Comparison of ENCODE assay signal across 17 cellular contexts in genomic region chr11:88384678-88385015, GRCh38. TPM values are rescaled to one million over a fixed set of nuclear protein-coding genes. Genes with fewer than 3 reads are reported as not detected.
DNase-seq lines count a peak whose midpoint lies in the region; ATAC-seq, FAIRE-seq and TF ChIP-seq lines count a peak whose summit lies in the region.
"Had no signal": no experiment of that assay in that cellular context is flagged by ENCODE, and none has a peak within 500 bp of the region (broad histone marks: within the 10 kb centered on the region; RNA-seq: fewer than 3 reads in every experiment).

No MANE protein-coding gene starts in this region.

- H3K9me3 Mint-ChIP-seq in HFFc6 = no peaks in the 10 kb centered on the region
- H3K9me3 Mint-ChIP-seq: activated naive CD4-positive, alpha-beta T cell treated with anti-CD3 and anti-CD28 coated beads for 36 hours had no signal

- FAIRE-seq in A549 (lab: Jason Lieb, UNC) = no peak
- FAIRE-seq: HepG2 had no signal

- DNase-seq in A549 (ENCODE audit: low read depth in 1 of 2, low spot score in 1 of 2) (peak in 1 of 2 experiments; percentile 11), HFFc6 (peak; percentile 20), astrocyte of the cerebellum (ENCODE audit: low read depth) (peak; percentile 36), kidney epithelial cell (ENCODE audit: low read depth) (peak; percentile 69), NCI-H2029 (lab: John Stamatoyannopoulos, UW) (no peak), left lobe of liver (ENCODE audit: low spot score) (no peak), vagina (ENCODE audit: extremely low spot score in 2 of 2) (no peak)
- DNase-seq: activated CD8-positive, alpha-beta memory T cell treated with anti-CD3 and anti-CD28 coated beads for 24 hours; activated naive CD4-positive, alpha-beta T cell treated with anti-CD3 and anti-CD28 coated beads for 36 hours; cerebellar nuclear complex; NCI-H1417 treated with DMSO at 0.1 percent for 48 hours; NCI-H524 treated with DMSO at 0.1 percent for 48 hours; T1000; testis had no signal

- TF ChIP-seq CTCF in A549 (IDR thresholded peaks at IDR 0.05) (no peak), HFFc6 (IDR thresholded peaks at IDR 0.05) (no peak), astrocyte of the cerebellum (IDR thresholded peaks at IDR 0.05; ENCODE audit: low read depth, low read length, missing control alignments) (no peak), kidney epithelial cell (IDR thresholded peaks at IDR 0.05; ENCODE audit: insufficient read depth, low read length, poor library complexity, severe bottlenecking) (no peak), vagina (IDR thresholded peaks at IDR 0.05) (no peak)

- CTCF ChIA-PET in A549 (lab: Yijun Ruan, JAX) = no interaction called here

- WGBS in A549 (ENCODE audit: missing lambda C conversion rate) = 72% methylated on average over 3 of the region's 3 CpGs

- no peaks in the 10 kb centered on the region for H3K9me3 ChIP-seq in A549
- H3K9me3 ChIP-seq in vagina = no peaks in the 10 kb centered on the region
- H3K9me3 ChIP-seq: testis had no signal

- no peaks in the 10 kb centered on the region for H3K36me3 Mint-ChIP-seq in HFFc6 (ENCODE audit: low read depth)

- intact Hi-C loops in vagina (cut with DNase I) = no loop called here

- peak; percentile 71 to 83 for ATAC-seq in A549
- no peak for ATAC-seq in left lobe of liver
- ATAC-seq in GM21717 (IDR thresholded peaks at IDR 0.05; ENCODE audit: unreplicated experiment) = no peak
- ATAC-seq: HepG2, Right ventricle myocardium inferior had no signal

- TF ChIP-seq POLR2A in A549 (IDR thresholded peaks at IDR 0.05; ENCODE audit: low read length) = no peak
- no peak for TF ChIP-seq POLR2A in vagina (IDR thresholded peaks at IDR 0.05)

- POLR2A ChIA-PET in A549 (lab: Yijun Ruan, JAX) = interaction anchor here (1.7 kb wide), 1 partner anchor 47 kb away, joined by 8 read pairs; the partner anchor contains the start of gene CTSC

- in situ Hi-C loops in astrocyte of the cerebellum (cut with HindIII; ENCODE audit: low sequenced_read_pairs) = no loop called here

- H3K27ac Mint-ChIP-seq in HFFc6 = peak overlapping the region; percentile 24
- H3K27ac Mint-ChIP-seq: activated naive CD4-positive, alpha-beta T cell treated with anti-CD3 and anti-CD28 coated beads for 36 hours had no signal

- H3K4me2 ChIP-seq in A549 = peak overlapping the region; percentile 70

- H3K4me1 ChIP-seq in A549 (peaks cover 24% of the 10 kb centered on the region), vagina (no peaks in the 10 kb centered on the region)
- H3K4me1 ChIP-seq: testis had no signal

- no peak overlapping the region for H3K4me3 ChIP-seq in A549
- no peak overlapping the region for H3K4me3 ChIP-seq in astrocyte of the cerebellum (ENCODE audit: low read depth, low read length)
- H3K4me3 ChIP-seq in kidney epithelial cell (ENCODE audit: low read depth, low read length) = no peak overlapping the region
- no peak overlapping the region for H3K4me3 ChIP-seq in vagina
- H3K4me3 ChIP-seq: testis had no signal

- H3K4me3 Mint-ChIP-seq in HFFc6 = peak overlapping the region; percentile 61; the same call in 1 of the 2 replicates
- H3K4me3 Mint-ChIP-seq: activated naive CD4-positive, alpha-beta T cell treated with anti-CD3 and anti-CD28 coated beads for 36 hours had no signal

- TF ChIP-seq EP300 in A549 (IDR thresholded peaks at IDR 0.05) = no peak

- peaks cover 23% of the 10 kb centered on the region for H3K4me1 Mint-ChIP-seq in HFFc6 (ENCODE audit: low read depth)

- H3K36me3 ChIP-seq in kidney epithelial cell (ENCODE audit: control insufficient read depth, insufficient read depth, low read length) = no peaks in the 10 kb centered on the region
- no peaks in the 10 kb centered on the region for H3K36me3 ChIP-seq in vagina

- peak overlapping the region; percentile 46 to 76; a peak in 5 of 6 replicates for H3K27ac ChIP-seq in A549
- H3K27ac ChIP-seq in vagina = no peak overlapping the region
- H3K27ac ChIP-seq: testis had no signal

- TF ChIP-seq RAD21 in A549 (conservative IDR thresholded peaks at IDR 0.05 in 1 of 2, IDR thresholded peaks at IDR 0.05 in 1 of 2) = no peak

- H3K27me3 Mint-ChIP-seq in HFFc6 (ENCODE audit: insufficient read depth) = no peaks in the 10 kb centered on the region

- no peaks in the 10 kb centered on the region for H3K27me3 ChIP-seq in kidney epithelial cell (ENCODE audit: control insufficient read depth, insufficient read depth, low read length)
- no peaks in the 10 kb centered on the region for H3K27me3 ChIP-seq in vagina
- H3K27me3 ChIP-seq: testis had no signal

TF ChIP-seq in A549, 52 proteins besides CTCF, POLR2A, EP300 and RAD21:
- no peak for TF ChIP-seq CHD4 (IDR thresholded peaks at IDR 0.05; ENCODE audit: borderline replicate concordance)
- TF ChIP-seq FOXS1 (CRISPR knock-in tag; IDR thresholded peaks at IDR 0.05) = no peak
- no peak for TF ChIP-seq RNF2 (IDR thresholded peaks at IDR 0.05; ENCODE audit: borderline replicate concordance, low read depth)
- no peak for TF ChIP-seq MYC (IDR thresholded peaks at IDR 0.05; ENCODE audit: borderline replicate concordance, low read length)
- TF ChIP-seq JUNB (IDR thresholded peaks at IDR 0.05) = no peak; the same call in 1 of the 2 replicates
- no peak for TF ChIP-seq REST (IDR thresholded peaks at IDR 0.05)
- no peak for TF ChIP-seq ZSCAN20 (CRISPR knock-in tag; IDR thresholded peaks at IDR 0.05)
- no peak for TF ChIP-seq PHF8 (IDR thresholded peaks at IDR 0.05; ENCODE audit: borderline replicate concordance, low read depth)
- no peak for TF ChIP-seq ZC3H11A (IDR thresholded peaks at IDR 0.05)
- TF ChIP-seq POLR2AphosphoS2 (conservative IDR thresholded peaks at IDR 0.05; ENCODE audit: low read length) = no peak
- TF ChIP-seq HOXA7 (CRISPR knock-in tag; IDR thresholded peaks at IDR 0.05) = no peak
- TF ChIP-seq PBX3 (IDR thresholded peaks at IDR 0.05) = no peak
- TF ChIP-seq RARB (CRISPR knock-in tag; IDR thresholded peaks at IDR 0.05) = no peak
- no peak for TF ChIP-seq RFX5 (IDR thresholded peaks at IDR 0.05)
- TF ChIP-seq NPAS2 (CRISPR knock-in tag; IDR thresholded peaks at IDR 0.05; ENCODE audit: borderline replicate concordance) = no peak
- no peak for TF ChIP-seq NR3C1 (IDR thresholded peaks at IDR 0.05)

RNA-seq across cellular contexts. Expression of gene CTSC, which starts 47.1 kb away (rescaled TPM):
- polyA plus RNA-seq in A549 (2011; rRNA removed) (118 and 123 TPM in 2 replicates), A549 (2017; fragmentation: RNase III; extraction: RNeasy Plus Mini Kit Qiagen cat#74134 plus additional on column Dnase treatment) (50.0 to 50.9 TPM (median 50.3 TPM) in 3 replicates)
- polyA plus RNA-seq in A549 (2012; cell fraction: cytosol; rRNA removed) = 32.8 and 37.0 TPM in 2 replicates
- 43.0 and 48.9 TPM in 2 replicates for polyA plus RNA-seq in A549 (2012; cell fraction: nucleus; rRNA removed)
- polyA minus RNA-seq in A549 (2011; rRNA and poly(A)+ RNA removed) = 25.9 and 31.4 TPM in 2 replicates
- total RNA-seq in HFFc6 (2021; fragmentation: NEBNext Ultra II Directional; extraction: Animal tissue kit (Norgen Biotek cat#: 25700)) = 100 to 1,000 TPM; 234 to 406 (median 384) TPM
- total RNA-seq in kidney epithelial cell (84.8 and 109 TPM in 2 replicates), left lobe of liver (25.7 TPM), vagina (84.7 TPM)

Comparison
In these comparisons a context has a peak if more than half of its experiments do, and no peak if none do; other contexts are left out.
1. ATAC-seq: peak in A549 (2 of 2); none in left lobe of liver (single experiment) and GM21717 (single experiment).
2. DNase-seq: peak in HFFc6 (single experiment), astrocyte of the cerebellum (single experiment) and kidney epithelial cell (single experiment); none in NCI-H2029 (single experiment), left lobe of liver (single experiment) and vagina (0 of 2).